ENCODE assay signal across 10 cellular contexts in genomic region chr4:103098331-103098730, GRCh38. TPM values are rescaled to one million over a fixed set of nuclear protein-coding genes. Genes with fewer than 3 reads are reported as not detected.
A peak's percentile ranks its signal among the peaks of the same experiment; 100 is the strongest.
DNase-seq lines count a peak whose midpoint lies in the region; ATAC-seq, FAIRE-seq and TF ChIP-seq lines count a peak whose summit lies in the region.
"Had no signal": no experiment of that assay in that cellular context is flagged by ENCODE, and none has a peak within 500 bp of the region (broad histone marks: within the 10 kb centered on the region; RNA-seq: fewer than 3 reads in every experiment).

No MANE protein-coding gene starts in this region.

- POLR2A ChIA-PET in H1 (lab: Charles Lee; ENCODE audit: partially characterized antibody), result interaction anchor here (0.6 kb wide), 1 partner anchor 46 kb away, joined by 3 read pairs; no protein-coding TSS in a partner anchor
- POLR2A ChIA-PET in naive thymus-derived CD4-positive, alpha-beta T cell (lab: Charles Lee), result no interaction called here

- no peak for TF ChIP-seq CTCF in H1 (IDR thresholded peaks at IDR 0.05; ENCODE audit: control extremely low read depth in 1 of 3, insufficient read depth in 1 of 3, low read depth in 1 of 3, low read length in 3 of 3)
- no peak for TF ChIP-seq CTCF in type B pancreatic cell (conservative IDR thresholded peaks at IDR 0.05)

- H3K27ac ChIP-seq in H1 (ENCODE audit: low read depth, low read length), result no peak overlapping the region
- no peak overlapping the region for H3K27ac ChIP-seq in naive thymus-derived CD4-positive, alpha-beta T cell (ENCODE audit: low read depth, low read length)

- H3K27ac Mint-ChIP-seq in activated naive CD8-positive, alpha-beta T cell, result no peak overlapping the region
- no peak overlapping the region for H3K27ac Mint-ChIP-seq in activated naive CD8-positive, alpha-beta T cell treated with anti-CD3 and anti-CD28 coated beads, Interleukin-2, amount 50 U/mL, for 24 hours
- peak overlapping the region in 2 of 9 donors; percentile 28 to 91 for H3K27ac Mint-ChIP-seq in naive thymus-derived CD4-positive, alpha-beta T cell
- no peak overlapping the region for H3K27ac Mint-ChIP-seq in type B pancreatic cell
- H3K27ac Mint-ChIP-seq: activated CD4-positive, alpha-beta T cell treated with anti-CD3 and anti-CD28 coated beads, Interleukin-2, amount 10 ng/mL, durations not matched to agents 7 days and 5 days had no signal

- peaks cover 34% of the 10 kb centered on the region for H3K4me1 Mint-ChIP-seq in activated naive CD8-positive, alpha-beta T cell (ENCODE audit: low read depth)
- H3K4me1 Mint-ChIP-seq in activated naive CD8-positive, alpha-beta T cell treated with anti-CD3 and anti-CD28 coated beads, Interleukin-2, amount 50 U/mL, for 24 hours, result peaks cover 27% of the 10 kb centered on the region
- peaks cover 22 to 45% (median 34%) of the 10 kb centered on the region in 7 donors for H3K4me1 Mint-ChIP-seq in naive thymus-derived CD4-positive, alpha-beta T cell
- peaks cover 23% of the 10 kb centered on the region for H3K4me1 Mint-ChIP-seq in type B pancreatic cell (ENCODE audit: unreplicated experiment)

- H3K27me3 ChIP-seq in H1 (replicated peaks in 1 of 4; ENCODE audit: control insufficient read depth in 3 of 4, extremely low read depth in 1 of 4, insufficient read depth in 3 of 4, low read length in 3 of 4), result no peaks in the 10 kb centered on the region
- H3K27me3 ChIP-seq in naive thymus-derived CD4-positive, alpha-beta T cell (ENCODE audit: control insufficient read depth in 2 of 2, insufficient read depth in 2 of 2, low read length in 2 of 2), result no peaks in the 10 kb centered on the region

- no peaks in the 10 kb centered on the region for H4K20me1 ChIP-seq in H1 (replicated peaks in 1 of 2; ENCODE audit: control insufficient read depth in 1 of 2, insufficient read depth in 2 of 2, low read length in 2 of 2)

- no peak for DNase-seq in activated naive CD8-positive, alpha-beta T cell treated with anti-CD3 and anti-CD28 coated beads, Interleukin-2, amount 50 U/mL, for 24 hours
- DNase-seq in H1 (ENCODE audit: low read depth in 1 of 2, low spot score in 2 of 2), result no peak
- no peak for DNase-seq in naive thymus-derived CD4-positive, alpha-beta T cell
- DNase-seq in type B pancreatic cell (ENCODE audit: extremely low spot score, unreplicated experiment), result no peak
- no peak for DNase-seq in NAMALWA (ENCODE audit: low spot score)
- no peak for DNase-seq in stimulated activated CD4-positive, alpha-beta T cell treated with anti-CD3 and anti-CD28 coated beads, Interleukin-4, amount 100 ng/mL, for 1 hour
- no peak for DNase-seq in NCI-H446 treated with DMSO at 0.1 percent for 48 hours (lab: John Stamatoyannopoulos, UW)
- DNase-seq: activated CD4-positive, alpha-beta T cell treated with anti-CD3 and anti-CD28 coated beads, Interleukin-2, amount 10 ng/mL, durations not matched to agents 7 days and 5 days; Kasumi-1 had no signal

- H3K9me3 ChIP-seq in H1 (ENCODE audit: insufficient read depth in 2 of 2, low read depth in 1 of 2, low read length in 1 of 2), result no peaks in the 10 kb centered on the region
- no peaks in the 10 kb centered on the region for H3K9me3 ChIP-seq in naive thymus-derived CD4-positive, alpha-beta T cell (ENCODE audit: control insufficient read depth in 2 of 3, low read length in 3 of 3)

- no peak overlapping the region for H3K4ac ChIP-seq in H1 (replicated peaks; ENCODE audit: insufficient read length, low read depth, low read length)

- no peak overlapping the region for H3K23ac ChIP-seq in H1 (ENCODE audit: insufficient read length)

- CTCF ChIA-PET in H1 (lab: Charles Lee; ENCODE audit: partially characterized antibody), result interaction anchor here (0.8 to 5.2 kb wide), 5 partner anchors 9 to 393 kb away, joined by 3 to 51 read pairs (median 3); no protein-coding TSS in a partner anchor
- CTCF ChIA-PET in naive thymus-derived CD4-positive, alpha-beta T cell (lab: Charles Lee), result no interaction called here

- H3K9ac ChIP-seq in H1 (replicated peaks in 1 of 4; ENCODE audit: extremely low read depth in 1 of 4, low read depth in 3 of 4, low read length in 3 of 4), result no peak overlapping the region

- peaks cover 0 to 4% (median 0%) of the 10 kb centered on the region in 4 experiments; a peak in 2 of 8 replicates for H3K36me3 ChIP-seq in H1 (ENCODE audit: control insufficient read depth in 2 of 4, insufficient read depth in 4 of 4, low read length in 3 of 4)
- no peaks in the 10 kb centered on the region for H3K36me3 ChIP-seq in naive thymus-derived CD4-positive, alpha-beta T cell (ENCODE audit: control insufficient read depth in 2 of 3, insufficient read depth in 3 of 3, low read length in 3 of 3)

- intact Hi-C loops in naive thymus-derived CD4-positive, alpha-beta T cell (cut with micrococcal nuclease), result loop anchor here (2.0 to 10.0 kb wide), 13 partner anchors 52 to 1934 kb away; partner anchors contain the start of genes NFKB1 (in 2 of the 2), CISD2 (in 1 of the 2), PPP3CA (in 1 of the 2) and SLC39A8 (in 1 of the 2)

- no peak overlapping the region for H3K18ac ChIP-seq in H1 (ENCODE audit: extremely low read depth, low read length)

- H3K14ac ChIP-seq in H1 (ENCODE audit: insufficient read length), result no peak overlapping the region

- H4K91ac ChIP-seq in H1 (replicated peaks; ENCODE audit: insufficient read length, low read length), result no peak overlapping the region

- no peak for TF ChIP-seq POLR2A in H1 (IDR thresholded peaks at IDR 0.05; ENCODE audit: control extremely low read depth in 1 of 2, low read depth in 2 of 2, low read length in 2 of 2)

- H3K4me1 ChIP-seq in H1 (replicated peaks in 1 of 4; ENCODE audit: control insufficient read depth in 3 of 4, insufficient read depth in 4 of 4, low read length in 3 of 4), result no peaks in the 10 kb centered on the region
- H3K4me1 ChIP-seq in naive thymus-derived CD4-positive, alpha-beta T cell (ENCODE audit: control insufficient read depth in 2 of 2, insufficient read depth in 2 of 2, low read length in 2 of 2), result peaks cover 4 to 11% of the 10 kb centered on the region in 2 donors

- no peak for ATAC-seq in activated naive CD8-positive, alpha-beta T cell treated with anti-CD3 and anti-CD28 coated beads, Interleukin-2, amount 50 U/mL, for 24 hours
- ATAC-seq in naive thymus-derived CD4-positive, alpha-beta T cell, result no peak

- peak overlapping the region; percentile 7; the same call in 1 of the 2 replicates for H4K8ac ChIP-seq in H1 (ENCODE audit: extremely low read depth, insufficient read depth, low read length)

- peaks cover 3% of the 10 kb centered on the region for H3K36me3 Mint-ChIP-seq in activated naive CD8-positive, alpha-beta T cell
- H3K36me3 Mint-ChIP-seq in activated naive CD8-positive, alpha-beta T cell treated with anti-CD3 and anti-CD28 coated beads, Interleukin-2, amount 50 U/mL, for 24 hours (ENCODE audit: low read depth), result peaks cover 2% of the 10 kb centered on the region
- peaks cover 0 to 17% (median 5%) of the 10 kb centered on the region in 5 donors for H3K36me3 Mint-ChIP-seq in naive thymus-derived CD4-positive, alpha-beta T cell
- peaks cover 13% of the 10 kb centered on the region for H3K36me3 Mint-ChIP-seq in type B pancreatic cell

- H2AFZ ChIP-seq in H1 (ENCODE audit: low read length), result no peak overlapping the region

- no peak overlapping the region for H2BK12ac ChIP-seq in H1 (ENCODE audit: low read depth, low read length)

- H3K4me2 ChIP-seq in H1 (ENCODE audit: insufficient read depth in 1 of 2, low read depth in 2 of 2, low read length in 2 of 2), result peak overlapping the region in 1 of 2 experiments; percentile 24; a peak in 2 of 4 replicates

- no peak for TF ChIP-seq RAD21 in H1 (IDR thresholded peaks at IDR 0.05 in 1 of 2, conservative IDR thresholded peaks at IDR 0.05 in 1 of 2; ENCODE audit: low read depth in 2 of 2, low read length in 2 of 2)

- no peak for TF ChIP-seq EP300 in H1 (IDR thresholded peaks at IDR 0.05; ENCODE audit: borderline replicate concordance in 1 of 2, low read depth in 2 of 2, low read length in 2 of 2)

- no peak overlapping the region for H2BK15ac ChIP-seq in H1 (ENCODE audit: low read length)

- no peaks in the 10 kb centered on the region for H3K79me2 ChIP-seq in H1 (ENCODE audit: control insufficient read depth in 1 of 2, insufficient read depth in 2 of 2, low read length in 2 of 2)

- H3K4me3 Mint-ChIP-seq in activated naive CD8-positive, alpha-beta T cell, result peak overlapping the region; percentile 95
- no peak overlapping the region for H3K4me3 Mint-ChIP-seq in activated naive CD8-positive, alpha-beta T cell treated with anti-CD3 and anti-CD28 coated beads, Interleukin-2, amount 50 U/mL, for 24 hours
- peak overlapping the region; percentile 88 to 100 (median 94) for H3K4me3 Mint-ChIP-seq in naive thymus-derived CD4-positive, alpha-beta T cell
- H3K4me3 Mint-ChIP-seq in type B pancreatic cell, result peak overlapping the region; percentile 92

- 90% methylated on average over 9 of the region's 9 CpGs; no CpG with 5 or more reads in 1 of the 2 experiments for WGBS in H1 (ENCODE audit: extremely low coverage in 1 of 2, insufficient coverage in 1 of 2, insufficient read length in 1 of 2, insufficient replicate concordance in 2 of 2, low coverage in 1 of 2, low lambda C conversion rate in 2 of 2, missing lambda C conversion rate in 1 of 2), 2 experiments

- no peak overlapping the region for H2BK120ac ChIP-seq in H1 (replicated peaks; ENCODE audit: low read depth, low read length)

- no peak overlapping the region for H4K5ac ChIP-seq in H1 (ENCODE audit: insufficient read length, low read depth, low read length)

- H2BK20ac ChIP-seq in H1 (ENCODE audit: low read length), result no peak overlapping the region

- H3K9me3 Mint-ChIP-seq in activated naive CD8-positive, alpha-beta T cell (ENCODE audit: low read depth), result no peaks in the 10 kb centered on the region
- H3K9me3 Mint-ChIP-seq in activated naive CD8-positive, alpha-beta T cell treated with anti-CD3 and anti-CD28 coated beads, Interleukin-2, amount 50 U/mL, for 24 hours, result no peaks in the 10 kb centered on the region
- no peaks in the 10 kb centered on the region for H3K9me3 Mint-ChIP-seq in naive thymus-derived CD4-positive, alpha-beta T cell
- H3K9me3 Mint-ChIP-seq in type B pancreatic cell, result no peaks in the 10 kb centered on the region
- H3K9me3 Mint-ChIP-seq: activated CD4-positive, alpha-beta T cell treated with anti-CD3 and anti-CD28 coated beads, Interleukin-2, amount 10 ng/mL, durations not matched to agents 7 days and 5 days had no signal

- no peak overlapping the region for H2AK5ac ChIP-seq in H1 (ENCODE audit: low read depth, low read length)

- no peak overlapping the region for H3K4me3 ChIP-seq in H1 (ENCODE audit: extremely low read depth in 1 of 4, insufficient read depth in 2 of 4, low read depth in 3 of 4, low read length in 4 of 4)
- peak overlapping the region; percentile 62 for H3K4me3 ChIP-seq in naive thymus-derived CD4-positive, alpha-beta T cell (ENCODE audit: low read length)

- no peaks in the 10 kb centered on the region for H3K27me3 Mint-ChIP-seq in activated naive CD8-positive, alpha-beta T cell
- H3K27me3 Mint-ChIP-seq in activated naive CD8-positive, alpha-beta T cell treated with anti-CD3 and anti-CD28 coated beads, Interleukin-2, amount 50 U/mL, for 24 hours, result no peaks in the 10 kb centered on the region
- no peaks in the 10 kb centered on the region for H3K27me3 Mint-ChIP-seq in naive thymus-derived CD4-positive, alpha-beta T cell
- H3K27me3 Mint-ChIP-seq in type B pancreatic cell, result no peaks in the 10 kb centered on the region
- H3K27me3 Mint-ChIP-seq: activated CD4-positive, alpha-beta T cell treated with anti-CD3 and anti-CD28 coated beads, Interleukin-2, amount 10 ng/mL, durations not matched to agents 7 days and 5 days had no signal

- H3K79me1 ChIP-seq in H1 (ENCODE audit: low read depth, low read length), result no peaks in the 10 kb centered on the region; the same call in 1 of the 2 replicates

- no peak overlapping the region for H2BK5ac ChIP-seq in H1 (ENCODE audit: low read depth, low read length)

- H3K23me2 ChIP-seq in H1 (ENCODE audit: low read depth, low read length), result 0 out of 2 replicates have a peak, but pooled peaks cover 5% of the 10 kb centered on the region

- no peak overlapping the region for H3K56ac ChIP-seq in H1 (replicated peaks; ENCODE audit: insufficient read length, low read depth, low read length)

- no peak for FAIRE-seq in H1 (lab: Jason Lieb, UNC)

RNA-seq across cellular contexts. Expression of gene BDH2, which starts 1.3 kb away (rescaled TPM):
- 44.6 and 46.0 TPM in 2 replicates for total RNA-seq in H1 (2021; fragmentation: NEBNext Ultra II Directional; extraction: Animal tissue kit (Norgen Biotek cat#: 25700))
- polyA plus RNA-seq in H1 (2011; rRNA removed), result 20.4 and 46.2 TPM in 2 replicates
- 42.4 TPM for polyA plus RNA-seq in H1 (2011; cell fraction: cytosol; rRNA removed)
- polyA plus RNA-seq in H1 (2011; cell fraction: nucleus; rRNA removed), result 22.4 TPM
- polyA plus RNA-seq in H1 (2012, experiment 1 of 2), result 49.9 to 60.4 TPM (median 52.5 TPM) in 4 replicates
- 9.6 TPM for polyA plus RNA-seq in H1 (2012, experiment 2 of 2)
- polyA plus RNA-seq in H1 (2013, experiment 1 of 2), result 36.7 TPM
- polyA plus RNA-seq in H1 (2013, experiment 2 of 2), result 36.8 TPM
- 23.0 and 32.5 TPM in 2 replicates for polyA minus RNA-seq in H1 (2011; rRNA and poly(A)+ RNA removed)
- polyA minus RNA-seq in H1 (2011; cell fraction: cytosol; rRNA and poly(A)+ RNA removed), result 10.3 TPM
- polyA minus RNA-seq in H1 (2011; cell fraction: nucleus; rRNA and poly(A)+ RNA removed), result 24.2 TPM
- total RNA-seq in naive thymus-derived CD4-positive, alpha-beta T cell, result 10 to 100 TPM in 4 of 5 experiments, 1 to 10 TPM in 1; 8.4 to 21.9 (median 18.5) TPM
- polyA plus RNA-seq in naive thymus-derived CD4-positive, alpha-beta T cell, result 10 to 100 TPM; 33.3 to 41.0 TPM
- total RNA-seq in type B pancreatic cell (ENCODE audit: low replicate concordance), result 52.1 and 72.7 TPM in 2 replicates

RNA-seq across cellular contexts. Expression of gene SLC9B2, which starts 21.8 kb away (rescaled TPM):
- 5.2 and 5.9 TPM in 2 replicates for total RNA-seq in H1 (2021; fragmentation: NEBNext Ultra II Directional; extraction: Animal tissue kit (Norgen Biotek cat#: 25700))
- polyA plus RNA-seq in H1 (2011; rRNA removed), result 2.1 and 3.2 TPM in 2 replicates
- 3.2 TPM for polyA plus RNA-seq in H1 (2011; cell fraction: cytosol; rRNA removed)
- 3.6 TPM for polyA plus RNA-seq in H1 (2011; cell fraction: nucleus; rRNA removed)
- polyA plus RNA-seq in H1 (2012, experiment 1 of 2), result 2.8 to 3.7 TPM (median 3.0 TPM) in 4 replicates
- polyA plus RNA-seq in H1 (2012, experiment 2 of 2), result 3.1 TPM
- 4.4 TPM for polyA plus RNA-seq in H1 (2013, experiment 1 of 2)
- 4.1 TPM for polyA plus RNA-seq in H1 (2013, experiment 2 of 2)
- polyA minus RNA-seq in H1 (2011; rRNA and poly(A)+ RNA removed), result 4.7 and 4.8 TPM in 2 replicates
- 1.8 TPM for polyA minus RNA-seq in H1 (2011; cell fraction: cytosol; rRNA and poly(A)+ RNA removed)
- 6.0 TPM for polyA minus RNA-seq in H1 (2011; cell fraction: nucleus; rRNA and poly(A)+ RNA removed)
- total RNA-seq in naive thymus-derived CD4-positive, alpha-beta T cell, result 10 to 100 TPM; 15.9 to 26.3 (median 20.1) TPM
- polyA plus RNA-seq in naive thymus-derived CD4-positive, alpha-beta T cell, result 10 to 100 TPM; 12.7 to 14.4 TPM
- 4.0 and 12.9 TPM in 2 replicates for total RNA-seq in type B pancreatic cell (ENCODE audit: low replicate concordance)
